In the genomic region with DNA sequence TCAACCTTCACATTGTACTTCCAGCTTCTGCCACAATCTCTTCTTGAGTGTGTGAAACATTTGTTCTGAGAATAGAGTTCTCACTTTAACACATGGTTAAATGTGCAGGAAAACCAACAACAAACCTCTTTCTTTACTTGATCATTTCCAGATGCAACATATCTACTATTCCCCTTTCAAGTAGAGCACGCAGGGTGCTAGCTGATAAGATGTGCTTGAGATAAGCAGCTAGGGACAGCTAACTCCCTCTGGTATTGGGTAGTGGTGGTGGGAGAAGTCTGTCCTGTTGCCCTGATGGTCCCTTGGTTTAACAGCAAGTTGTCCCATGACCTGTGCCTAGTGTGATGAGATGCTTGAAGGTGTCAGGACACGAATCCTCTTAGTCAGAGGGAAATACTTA, we compare ENCODE assay signal across 18 cellular contexts. TPM values are rescaled to one million over a fixed set of nuclear protein-coding genes. Genes with fewer than 3 reads are reported as not detected.
DNase-seq lines count a peak whose midpoint lies in the region; ATAC-seq and TF ChIP-seq lines count a peak whose summit lies in the region.
"Had no signal": no experiment of that assay in that cellular context is flagged by ENCODE, and none has a peak within 500 bp of the region (broad histone marks: within the 10 kb centered on the region; RNA-seq: fewer than 3 reads in every experiment).

No MANE protein-coding gene starts in this region.

- H3K18ac ChIP-seq in mesendoderm (ENCODE audit: low read length) = no peak overlapping the region

- H3K27ac ChIP-seq in cardiac muscle cell = peak overlapping the region; percentile 15
- H3K27ac ChIP-seq in SK-N-SH (ENCODE audit: low read depth in 2 of 2, low read length in 1 of 2) = no peak overlapping the region
- H3K27ac ChIP-seq in mesendoderm (ENCODE audit: low read depth, low read length) = no peak overlapping the region
- H3K27ac ChIP-seq in colonic mucosa = no peak overlapping the region
- H3K27ac ChIP-seq: 22Rv1, A549, BLaER1 had no signal

- H3K79me1 ChIP-seq in mesendoderm (ENCODE audit: low read length) = no peaks in the 10 kb centered on the region

- no peak overlapping the region for H3K23ac ChIP-seq in mesendoderm (ENCODE audit: low read length)

- H3K4me1 ChIP-seq in cardiac muscle cell (ENCODE audit: low read depth) = peaks cover 6% of the 10 kb centered on the region
- peaks cover 0 to 2% of the 10 kb centered on the region in 2 experiments; a peak in 1 of 4 replicates for H3K4me1 ChIP-seq in SK-N-SH (ENCODE audit: control insufficient read depth in 1 of 2, insufficient read depth in 2 of 2, low read depth in 1 of 2, low read length in 1 of 2)
- peaks cover 2% of the 10 kb centered on the region for H3K4me1 ChIP-seq in mesendoderm (ENCODE audit: control insufficient read depth, low read depth, low read length)
- no peaks in the 10 kb centered on the region for H3K4me1 ChIP-seq in colonic mucosa
- H3K4me1 ChIP-seq: A549, BLaER1 had no signal

- H3K79me2 ChIP-seq in SK-N-SH (ENCODE audit: insufficient read depth) (no peaks in the 10 kb centered on the region), mesendoderm (ENCODE audit: control insufficient read depth, insufficient read depth, low read length) (no peaks in the 10 kb centered on the region)

- no peak overlapping the region for H2BK5ac ChIP-seq in mesendoderm (ENCODE audit: low read length)

- no peak overlapping the region for H2AK5ac ChIP-seq in mesendoderm (ENCODE audit: low read length)

- TF ChIP-seq EP300 in SK-N-SH (IDR thresholded peaks at IDR 0.05; ENCODE audit: borderline replicate concordance in 1 of 2, low read depth in 1 of 2, low read length in 1 of 2) = no peak

- no peak overlapping the region for H3K4ac ChIP-seq in mesendoderm (ENCODE audit: low read depth, low read length)

- no peak overlapping the region for H3K4me2 ChIP-seq in SK-N-SH
- H3K4me2 ChIP-seq in mesendoderm (ENCODE audit: low read length) = no peak overlapping the region
- H3K4me2 ChIP-seq: A549, BLaER1 had no signal

- no peak overlapping the region for H2BK15ac ChIP-seq in mesendoderm (replicated peaks; ENCODE audit: low read depth)

- TF ChIP-seq CTCF in cardiac muscle cell (IDR thresholded peaks at IDR 0.05; ENCODE audit: low read depth, low read length) (no peak), SK-N-SH (IDR thresholded peaks at IDR 0.05) (no peak), colonic mucosa (IDR thresholded peaks at IDR 0.05) (no peak)

- TF ChIP-seq RAD21 in SK-N-SH (IDR thresholded peaks at IDR 0.05; ENCODE audit: low read length) = no peak

- POLR2A ChIA-PET in SK-N-SH (lab: Yijun Ruan, JAX) = no interaction called here

- H2BK120ac ChIP-seq in mesendoderm (ENCODE audit: low read depth, low read length) = no peak overlapping the region

- no peak overlapping the region for H4K8ac ChIP-seq in mesendoderm (ENCODE audit: low read depth, low read length)

- no peaks in the 10 kb centered on the region for H3K9me2 ChIP-seq in SK-N-SH

- H2AFZ ChIP-seq in SK-N-SH (ENCODE audit: low read depth) = no peak overlapping the region

- DNase-seq in cardiac muscle cell (ENCODE audit: low read depth in 1 of 2, low spot score in 1 of 2) (peak in 1 of 2 donors; percentile 16), left ventricle myocardium superior (no peak), SK-N-SH (no peak), mesendoderm (peak; percentile 89), colonic mucosa (no peak), G401 (ENCODE audit: low spot score) (no peak), SHP77 (lab: John Stamatoyannopoulos, UW) (no peak)
- DNase-seq: CD4-positive, alpha-beta memory T cell; DMS153; DMS79; GF-D8; HCEC 1CT had no signal

- H3K9ac ChIP-seq in SK-N-SH = no peak overlapping the region
- no peak overlapping the region for H3K9ac ChIP-seq in mesendoderm (ENCODE audit: low read length)
- no peak overlapping the region for H3K9ac ChIP-seq in colonic mucosa (ENCODE audit: low read depth in 2 of 2, low read length in 2 of 2)
- H3K9ac ChIP-seq: BLaER1 had no signal

- no peaks in the 10 kb centered on the region for H3K27me3 ChIP-seq in cardiac muscle cell
- no peaks in the 10 kb centered on the region; the same call in 1 of the 2 replicates for H3K27me3 ChIP-seq in SK-N-SH (ENCODE audit: insufficient read depth)
- no peaks in the 10 kb centered on the region for H3K27me3 ChIP-seq in mesendoderm (ENCODE audit: insufficient read depth, low read length, poor library complexity)
- no peaks in the 10 kb centered on the region for H3K27me3 ChIP-seq in colonic mucosa
- H3K27me3 ChIP-seq: BLaER1 had no signal

- H3K9me3 ChIP-seq in cardiac muscle cell (ENCODE audit: low read depth) (no peaks in the 10 kb centered on the region), SK-N-SH (no peaks in the 10 kb centered on the region), colonic mucosa (no peaks in the 10 kb centered on the region)
- H3K9me3 ChIP-seq: A549, BLaER1 had no signal

- no peak overlapping the region for H3K56ac ChIP-seq in mesendoderm (ENCODE audit: low read length)

- H4K5ac ChIP-seq in mesendoderm (ENCODE audit: low read length) = no peak overlapping the region

- ATAC-seq in left ventricle myocardium superior = no peak
- ATAC-seq: A549, HepG2 had no signal

- H3K4me3 ChIP-seq in cardiac muscle cell = no peak overlapping the region
- no peak overlapping the region for H3K4me3 ChIP-seq in SK-N-SH (ENCODE audit: low read depth in 2 of 2, low read length in 1 of 2)
- no peak overlapping the region for H3K4me3 ChIP-seq in mesendoderm (ENCODE audit: low read length)
- no peak overlapping the region for H3K4me3 ChIP-seq in colonic mucosa
- H3K4me3 ChIP-seq: A549, BLaER1 had no signal

- intact Hi-C loops in left ventricle myocardium superior (cut with micrococcal nuclease) (no loop called here), colonic mucosa (cut with DNase I) (no loop called here)

- 4% methylated on average over 2 of the region's 2 CpGs for WGBS in SK-N-SH (ENCODE audit: low lambda C conversion rate)
- no CpG with 5 or more reads among the region's 2 CpGs for WGBS in mesendoderm (ENCODE audit: extremely low coverage, insufficient coverage, low lambda C conversion rate)

- CTCF ChIA-PET in SK-N-SH (lab: Yijun Ruan, JAX) = no interaction called here

- no peaks in the 10 kb centered on the region for H4K20me1 ChIP-seq in SK-N-SH (ENCODE audit: insufficient read depth)
- H4K20me1 ChIP-seq: BLaER1 had no signal

- in situ Hi-C loops in G401 (cut with HindIII; ENCODE audit: low sequenced_read_pairs) = no loop called here

- H3K36me3 ChIP-seq in cardiac muscle cell (no peaks in the 10 kb centered on the region), SK-N-SH (replicated peaks in 1 of 2; ENCODE audit: control insufficient read depth in 1 of 2, insufficient read depth in 2 of 2, low read length in 1 of 2) (no peaks in the 10 kb centered on the region), mesendoderm (ENCODE audit: control insufficient read depth, insufficient read depth, low read length) (no peaks in the 10 kb centered on the region), colonic mucosa (no peaks in the 10 kb centered on the region)
- H3K36me3 ChIP-seq: BLaER1 had no signal

- no peaks in the 10 kb centered on the region for H3F3A ChIP-seq in SK-N-SH (replicated peaks; ENCODE audit: insufficient read depth)

TF ChIP-seq in SK-N-SH, 30 proteins besides CTCF, POLR2A, EP300 and RAD21:
- TF ChIP-seq MAX (IDR thresholded peaks at IDR 0.05; ENCODE audit: low read depth) (no peak), GATA2 (CRISPR knock-in tag; IDR thresholded peaks at IDR 0.05) (peak; percentile 78)

RNA-seq across cellular contexts. Expression of gene HMGCLL1, which starts 15.4 kb away (rescaled TPM):
- 16.2 and 34.0 TPM in 2 replicates for total RNA-seq in cardiac muscle cell
- polyA plus RNA-seq in cardiac muscle cell = 13.6 and 50.3 TPM in 2 replicates
- 1.3 TPM for total RNA-seq in left ventricle myocardium superior
- 0.05 TPM in 1 of 2 replicates, not detected in the other for polyA plus RNA-seq in SK-N-SH (2012; rRNA removed)
- 0.01 and 0.03 TPM in 2 replicates for polyA plus RNA-seq in SK-N-SH (2012; cell fraction: cytosol; rRNA removed)
- polyA plus RNA-seq in SK-N-SH (2012; cell fraction: nucleus; rRNA removed) = not detected in 2 replicates
- polyA plus RNA-seq in mesendoderm (2013, experiment 1 of 2) = 0.07 TPM
- 0.07 TPM for polyA plus RNA-seq in mesendoderm (2013, experiment 2 of 2)
- under 1 TPM; 0.45 to 0.52 TPM for total RNA-seq in colonic mucosa
- not detected in 2 replicates for total RNA-seq in G401 (2014; rRNA removed; shearing (Covaris generic))
- total RNA-seq: CD4-positive, alpha-beta memory T cell; Daoy; HepG2 had no signal
- polyA plus RNA-seq: CD14-positive monocyte; CD4-positive, alpha-beta memory T cell; HepG2 had no signal
